In genomic region chr11:66912963-66913362, GRCh38 we compare ENCODE assay signal across 23 cellular contexts. TPM values are rescaled to one million over a fixed set of nuclear protein-coding genes. Genes with fewer than 3 reads are reported as not detected.
DNase-seq lines count a peak whose midpoint lies in the region; ATAC-seq and TF ChIP-seq lines count a peak whose summit lies in the region.
"Had no signal": no experiment of that assay in that cellular context is flagged by ENCODE, and none has a peak within 500 bp of the region (broad histone marks: within the 10 kb centered on the region; RNA-seq: fewer than 3 reads in every experiment).

No MANE protein-coding gene starts in this region.

- DNase-seq in GM23338 (ENCODE audit: low spot score) (no peak), amygdala (lab: John Stamatoyannopoulos, UW) (peak in 52 of 56 donors; percentile 16 to 91 (median 67)), hippocampal formation (lab: John Stamatoyannopoulos, UW) (peak; percentile 71 to 97), occipital lobe (lab: John Stamatoyannopoulos, UW) (peak; percentile 58), ureter (ENCODE audit: low spot score) (no peak), left ventricle myocardium superior (no peak), NCI-H146 (lab: John Stamatoyannopoulos, UW) (no peak)
- DNase-seq in CD8-positive, alpha-beta memory T cell: no peak
- DNase-seq: activated CD4-positive, alpha-beta memory T cell treated with anti-CD3 and anti-CD28 coated beads, Interleukin-2, amount 10 ng/mL, durations not matched to agents 7 days and 5 days; activated naive CD4-positive, alpha-beta T cell treated with Interleukin-2 at 50 U/mL for 16 hours; activated T-cell treated with anti-CD3 and anti-CD28 coated beads, Interleukin-2, amount 50 U/mL, for 1 hour; CD4-positive, alpha-beta T cell; DND-41; effector memory CD8-positive, alpha-beta T cell; Kasumi-1; mesenchymal stem cell; NCI-H1417; NCI-H2171 treated with DMSO at 0.1 percent for 48 hours; NCI-H82; T-helper 2 cell; WERI-Rb-1 had no signal

- no peaks in the 10 kb centered on the region for H3K36me3 ChIP-seq in GM23338 (ENCODE audit: insufficient read depth)
- no peaks in the 10 kb centered on the region for H3K36me3 ChIP-seq in CD8-positive, alpha-beta memory T cell (ENCODE audit: insufficient read depth, low read length)
- H3K36me3 ChIP-seq: suprapubic skin, WERI-Rb-1 had no signal

- H3K27me3 Mint-ChIP-seq in GM23338 (ENCODE audit: insufficient read depth, low read depth, poor library complexity): peaks cover 4% of the 10 kb centered on the region
- H3K27me3 Mint-ChIP-seq in CD8-positive, alpha-beta memory T cell: peaks cover 0 to 4% of the 10 kb centered on the region in 2 donors
- H3K27me3 Mint-ChIP-seq: activated CD4-positive, alpha-beta memory T cell treated with anti-CD3 and anti-CD28 coated beads, Interleukin-2, amount 10 ng/mL, durations not matched to agents 7 days and 5 days; CD4-positive, alpha-beta T cell; effector memory CD8-positive, alpha-beta T cell had no signal

- H3K4me2 ChIP-seq in GM23338: 0 out of 2 replicates have a peak overlapping the region, but pooled peaks have one; percentile 48

- peak overlapping the region; percentile 66; the same call in 1 of the 2 replicates for H3K27ac Mint-ChIP-seq in GM23338
- no peak overlapping the region for H3K27ac Mint-ChIP-seq in CD8-positive, alpha-beta memory T cell
- H3K27ac Mint-ChIP-seq: activated CD4-positive, alpha-beta memory T cell treated with anti-CD3 and anti-CD28 coated beads, Interleukin-2, amount 10 ng/mL, durations not matched to agents 7 days and 5 days; CD4-positive, alpha-beta T cell; effector memory CD8-positive, alpha-beta T cell had no signal

- H2AFZ ChIP-seq in GM23338: peak overlapping the region; percentile 66; the same call in 1 of the 2 replicates

- H3K27ac ChIP-seq in GM23338 (ENCODE audit: low read depth): peak overlapping the region; percentile 76
- no peak overlapping the region for H3K27ac ChIP-seq in CD8-positive, alpha-beta memory T cell (ENCODE audit: low read depth, low read length)
- H3K27ac ChIP-seq: suprapubic skin, WERI-Rb-1 had no signal

- peaks cover 39% of the 10 kb centered on the region for H3K4me1 Mint-ChIP-seq in GM23338
- no peaks in the 10 kb centered on the region for H3K4me1 Mint-ChIP-seq in CD8-positive, alpha-beta memory T cell
- H3K4me1 Mint-ChIP-seq: activated CD4-positive, alpha-beta memory T cell treated with anti-CD3 and anti-CD28 coated beads, Interleukin-2, amount 10 ng/mL, durations not matched to agents 7 days and 5 days had no signal

- H3K4me3 Mint-ChIP-seq in GM23338: no peak overlapping the region
- no peak overlapping the region for H3K4me3 Mint-ChIP-seq in CD8-positive, alpha-beta memory T cell
- H3K4me3 Mint-ChIP-seq: activated CD4-positive, alpha-beta memory T cell treated with anti-CD3 and anti-CD28 coated beads, Interleukin-2, amount 10 ng/mL, durations not matched to agents 7 days and 5 days; CD4-positive, alpha-beta T cell; effector memory CD8-positive, alpha-beta T cell; nephron had no signal

- no peaks in the 10 kb centered on the region for H3K27me3 ChIP-seq in GM23338 (ENCODE audit: insufficient read depth)
- no peaks in the 10 kb centered on the region for H3K27me3 ChIP-seq in CD8-positive, alpha-beta memory T cell (ENCODE audit: insufficient read depth, low read length, poor library complexity, severe bottlenecking)
- H3K27me3 ChIP-seq: suprapubic skin had no signal

- H3K36me3 Mint-ChIP-seq in GM23338 (ENCODE audit: low read depth): no peaks in the 10 kb centered on the region
- no peaks in the 10 kb centered on the region for H3K36me3 Mint-ChIP-seq in CD8-positive, alpha-beta memory T cell

- no peaks in the 10 kb centered on the region for H3K9me3 Mint-ChIP-seq in GM23338
- H3K9me3 Mint-ChIP-seq in CD8-positive, alpha-beta memory T cell: no peaks in the 10 kb centered on the region
- H3K9me3 Mint-ChIP-seq: activated CD4-positive, alpha-beta memory T cell treated with anti-CD3 and anti-CD28 coated beads, Interleukin-2, amount 10 ng/mL, durations not matched to agents 7 days and 5 days; CD4-positive, alpha-beta T cell; effector memory CD8-positive, alpha-beta T cell; nephron had no signal

- no peak for TF ChIP-seq CTCF in GM23338 (conservative IDR thresholded peaks at IDR 0.05; ENCODE audit: low read depth in 2 of 2)

- H3K9me2 ChIP-seq in GM23338 (ENCODE audit: insufficient read depth): no peaks in the 10 kb centered on the region

- no peak overlapping the region for H3K4me3 ChIP-seq in GM23338
- no peak overlapping the region for H3K4me3 ChIP-seq in CD8-positive, alpha-beta memory T cell (ENCODE audit: low read length)
- H3K4me3 ChIP-seq: suprapubic skin had no signal

- no peaks in the 10 kb centered on the region for H3K9me3 ChIP-seq in CD8-positive, alpha-beta memory T cell (ENCODE audit: low read length)
- H3K9me3 ChIP-seq: suprapubic skin had no signal

- peaks cover 12% of the 10 kb centered on the region for H3K4me1 ChIP-seq in GM23338 (ENCODE audit: insufficient read depth)
- no peaks in the 10 kb centered on the region for H3K4me1 ChIP-seq in CD8-positive, alpha-beta memory T cell (ENCODE audit: insufficient read depth, low read length)

- ATAC-seq in GM23338 (peak; percentile 35), left ventricle myocardium superior (no peak)
- ATAC-seq: effector memory CD8-positive, alpha-beta T cell had no signal

- CTCF ChIA-PET in CD8-positive, alpha-beta memory T cell (lab: Charles Lee): no interaction called here

- POLR2A ChIA-PET in CD8-positive, alpha-beta memory T cell (lab: Charles Lee): no interaction called here

- intact Hi-C loops in left ventricle myocardium superior (cut with micrococcal nuclease): no loop called here

- H3K79me2 ChIP-seq in GM23338 (replicated peaks; ENCODE audit: insufficient read depth): no peaks in the 10 kb centered on the region

- no peaks in the 10 kb centered on the region for H3F3A ChIP-seq in GM23338 (replicated peaks; ENCODE audit: low read depth)

- H4K20me1 ChIP-seq in GM23338 (replicated peaks; ENCODE audit: insufficient read depth): no peaks in the 10 kb centered on the region

TF ChIP-seq in GM23338, 12 proteins besides CTCF, POLR2A, EP300 and RAD21 (continues in another document):
- TF ChIP-seq EZH2phosphoT487 (IDR thresholded peaks at IDR 0.05; ENCODE audit: unreplicated experiment): no peak
- TF ChIP-seq CREB1 (CRISPR knock-in tag; IDR thresholded peaks at IDR 0.05; ENCODE audit: low read depth): no peak
- TF ChIP-seq EZH2 (IDR thresholded peaks at IDR 0.05; ENCODE audit: low read depth, unreplicated experiment): no peak
- TF ChIP-seq, protein P1, sequence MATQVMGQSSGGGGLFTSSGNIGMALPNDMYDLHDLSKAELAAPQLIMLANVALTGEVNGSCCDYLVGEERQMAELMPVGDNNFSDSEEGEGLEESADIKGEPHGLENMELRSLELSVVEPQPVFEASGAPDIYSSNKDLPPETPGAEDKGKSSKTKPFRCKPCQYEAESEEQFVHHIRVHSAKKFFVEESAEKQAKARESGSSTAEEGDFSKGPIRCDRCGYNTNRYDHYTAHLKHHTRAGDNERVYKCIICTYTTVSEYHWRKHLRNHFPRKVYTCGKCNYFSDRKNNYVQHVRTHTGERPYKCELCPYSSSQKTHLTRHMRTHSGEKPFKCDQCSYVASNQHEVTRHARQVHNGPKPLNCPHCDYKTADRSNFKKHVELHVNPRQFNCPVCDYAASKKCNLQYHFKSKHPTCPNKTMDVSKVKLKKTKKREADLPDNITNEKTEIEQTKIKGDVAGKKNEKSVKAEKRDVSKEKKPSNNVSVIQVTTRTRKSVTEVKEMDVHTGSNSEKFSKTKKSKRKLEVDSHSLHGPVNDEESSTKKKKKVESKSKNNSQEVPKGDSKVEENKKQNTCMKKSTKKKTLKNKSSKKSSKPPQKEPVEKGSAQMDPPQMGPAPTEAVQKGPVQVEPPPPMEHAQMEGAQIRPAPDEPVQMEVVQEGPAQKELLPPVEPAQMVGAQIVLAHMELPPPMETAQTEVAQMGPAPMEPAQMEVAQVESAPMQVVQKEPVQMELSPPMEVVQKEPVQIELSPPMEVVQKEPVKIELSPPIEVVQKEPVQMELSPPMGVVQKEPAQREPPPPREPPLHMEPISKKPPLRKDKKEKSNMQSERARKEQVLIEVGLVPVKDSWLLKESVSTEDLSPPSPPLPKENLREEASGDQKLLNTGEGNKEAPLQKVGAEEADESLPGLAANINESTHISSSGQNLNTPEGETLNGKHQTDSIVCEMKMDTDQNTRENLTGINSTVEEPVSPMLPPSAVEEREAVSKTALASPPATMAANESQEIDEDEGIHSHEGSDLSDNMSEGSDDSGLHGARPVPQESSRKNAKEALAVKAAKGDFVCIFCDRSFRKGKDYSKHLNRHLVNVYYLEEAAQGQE (IDR thresholded peaks at IDR 0.05; ENCODE audit: unreplicated experiment): no peak
- no peak for TF ChIP-seq NANOG (IDR thresholded peaks at IDR 0.05; ENCODE audit: borderline replicate concordance)
- no peak for TF ChIP-seq JUNB (IDR thresholded peaks at IDR 0.05; ENCODE audit: unreplicated experiment)
- no peak for TF ChIP-seq ZNF331 (CRISPR knock-in tag; IDR thresholded peaks at IDR 0.05; ENCODE audit: low read depth)

RNA-seq across cellular contexts. Expression of gene PC, which starts 45.2 kb away (rescaled TPM):
- 21.7 and 24.9 TPM in 2 replicates for total RNA-seq in GM23338 (2014; rRNA removed; shearing (Covaris generic))
- polyA plus RNA-seq in GM23338 (2016; fragmentation: Nextera tagmentation; extraction: Ambion mirVana): 18.3 and 18.9 TPM in 2 replicates
- 9.5 TPM for total RNA-seq in occipital lobe
- total RNA-seq in ureter: 12.7 TPM
- total RNA-seq in left ventricle myocardium superior: 5.2 TPM
- 1 to 10 TPM; 8.9 to 9.6 TPM for total RNA-seq in CD8-positive, alpha-beta memory T cell
- polyA plus RNA-seq in CD8-positive, alpha-beta memory T cell: 6.6 TPM

RNA-seq across cellular contexts. Expression of gene LRFN4, which starts 56.1 kb away (rescaled TPM):
- total RNA-seq in GM23338 (2014; rRNA removed; shearing (Covaris generic)): 56.7 and 63.5 TPM in 2 replicates
- polyA plus RNA-seq in GM23338 (2016; fragmentation: Nextera tagmentation; extraction: Ambion mirVana): 9.8 and 11.1 TPM in 2 replicates
- total RNA-seq in occipital lobe: 47.7 TPM
- total RNA-seq in ureter: 18.3 TPM
- total RNA-seq in left ventricle myocardium superior: 17.2 TPM
- total RNA-seq in CD8-positive, alpha-beta memory T cell: 10 to 100 TPM; 35.5 to 42.8 TPM
- polyA plus RNA-seq in CD8-positive, alpha-beta memory T cell: 2.2 TPM

Comparison
In these comparisons a context has a peak if more than half of its experiments do, and no peak if none do; other contexts are left out.
1. DNase-seq: peak in amygdala (52 of 56), hippocampal formation (2 of 2) and occipital lobe (single experiment); none in GM23338 (single experiment), ureter (single experiment), left ventricle myocardium superior (single experiment), NCI-H146 (single experiment) and CD8-positive, alpha-beta memory T cell (0 of 5).